In the genomic region with DNA sequence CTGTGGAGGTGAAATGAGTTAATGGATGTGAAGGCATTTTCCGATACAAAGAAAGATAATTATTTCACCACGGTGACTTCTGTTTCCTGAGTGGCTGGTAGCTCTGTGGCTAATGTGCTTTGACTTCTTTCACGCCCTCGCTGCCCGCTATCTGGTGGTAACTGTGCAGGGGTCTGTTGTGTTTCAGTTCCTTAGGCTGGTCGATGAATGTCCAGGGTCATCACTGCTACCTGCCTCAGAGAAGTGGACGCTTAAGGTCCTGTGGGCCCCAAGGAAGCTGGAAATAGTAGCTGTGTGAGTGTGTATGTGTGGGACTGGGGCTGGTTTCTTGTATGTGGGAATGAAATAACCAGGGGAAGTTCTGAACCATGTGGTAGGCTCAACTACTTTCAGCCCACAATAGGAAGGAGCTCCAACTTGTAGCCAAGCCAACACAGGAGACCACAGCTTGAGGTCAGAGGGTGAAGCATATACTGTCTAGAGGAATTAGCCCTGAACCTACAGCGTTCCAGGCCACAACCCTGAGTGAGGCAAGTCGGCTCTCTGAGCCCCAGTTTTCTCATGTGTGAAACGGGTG, we compare ENCODE assay signal across 12 cellular contexts. TPM values are rescaled to one million over a fixed set of nuclear protein-coding genes. Genes with fewer than 3 reads are reported as not detected.
A peak's percentile ranks its signal among the peaks of the same experiment; 100 is the strongest.
DNase-seq lines count a peak whose midpoint lies in the region; ATAC-seq and TF ChIP-seq lines count a peak whose summit lies in the region.
"Had no signal": no experiment of that assay in that cellular context is flagged by ENCODE, and none has a peak within 500 bp of the region (broad histone marks: within the 10 kb centered on the region; RNA-seq: fewer than 3 reads in every experiment).

No MANE protein-coding gene starts in this region.

- H3K79me2 ChIP-seq in PC-3 (ENCODE audit: low read length), result no peaks in the 10 kb centered on the region
- H3K79me2 ChIP-seq: hepatocyte had no signal

- no peaks in the 10 kb centered on the region for H3K36me3 ChIP-seq in PC-3 (ENCODE audit: low read depth, low read length)
- H3K36me3 ChIP-seq: BE2C had no signal

- no peak overlapping the region for H2AFZ ChIP-seq in PC-3 (ENCODE audit: low read length)
- H2AFZ ChIP-seq: hepatocyte, PC-9 had no signal

- POLR2A ChIA-PET in PC-3 (lab: Charles Lee; ENCODE audit: unreplicated experiment), result no interaction called here

- intact Hi-C loops in left cardiac atrium (cut with DNase I) (no loop called here), left ventricle myocardium superior (cut with micrococcal nuclease) (no loop called here), PC-3 (cut with micrococcal nuclease) (no loop called here)

- TF ChIP-seq CTCF in PC-3 (conservative IDR thresholded peaks at IDR 0.05; ENCODE audit: low read depth, low read length), result no peak

- CTCF ChIA-PET in PC-3 (lab: Charles Lee), result no interaction called here

- H3K9me3 ChIP-seq in PC-3 (ENCODE audit: low read length), result no peaks in the 10 kb centered on the region
- H3K9me3 ChIP-seq: BE2C had no signal

- no peak overlapping the region for H3K9ac ChIP-seq in PC-3 (ENCODE audit: low read length)

- H3K4me3 Mint-ChIP-seq in activated naive CD8-positive, alpha-beta T cell treated with anti-CD3 and anti-CD28 coated beads, Interleukin-2, amount 50 U/mL, for 24 hours, result peak overlapping the region; percentile 12
- peak overlapping the region; percentile 65 to 77 for H3K4me3 Mint-ChIP-seq in stimulated activated naive CD8-positive, alpha-beta T cell treated with anti-CD3 and anti-CD28 coated beads, Interleukin-15, amount 100 ng/mL, for 72 hours

- no peaks in the 10 kb centered on the region for H3K27me3 ChIP-seq in PC-3 (ENCODE audit: low read length)
- H3K27me3 ChIP-seq: BE2C, hepatocyte had no signal

- H3K4me1 ChIP-seq in PC-3 (ENCODE audit: insufficient read depth, low read length), result no peaks in the 10 kb centered on the region
- H3K4me1 ChIP-seq: BE2C had no signal

- H3K27ac Mint-ChIP-seq in activated naive CD8-positive, alpha-beta T cell treated with anti-CD3 and anti-CD28 coated beads, Interleukin-2, amount 50 U/mL, for 24 hours, result peak overlapping the region; percentile 85
- peak overlapping the region; percentile 86 to 93 for H3K27ac Mint-ChIP-seq in stimulated activated naive CD8-positive, alpha-beta T cell treated with anti-CD3 and anti-CD28 coated beads, Interleukin-15, amount 100 ng/mL, for 72 hours

- DNase-seq in left cardiac atrium (no peak), left ventricle myocardium superior (no peak), NOMO-1 (lab: John Stamatoyannopoulos, UW; ENCODE audit: unreplicated experiment in 2 of 2) (peak; percentile 47 to 79), PC-3 (no peak), T-helper 9 cell (no peak)
- peak; percentile 47 for DNase-seq in activated naive CD8-positive, alpha-beta T cell treated with anti-CD3 and anti-CD28 coated beads, Interleukin-2, amount 50 U/mL, for 24 hours
- DNase-seq in stimulated activated naive CD8-positive, alpha-beta T cell treated with anti-CD3 and anti-CD28 coated beads, Interleukin-15, amount 100 ng/mL, for 72 hours, result peak; percentile 44 to 81
- DNase-seq: BE2C, dermis blood vessel endothelial cell, PC-9 had no signal

- H3K4me3 ChIP-seq in PC-3 (ENCODE audit: low read length), result no peak overlapping the region
- H3K4me3 ChIP-seq: hepatocyte, PC-9 had no signal

- H3K4me1 Mint-ChIP-seq in activated naive CD8-positive, alpha-beta T cell treated with anti-CD3 and anti-CD28 coated beads, Interleukin-2, amount 50 U/mL, for 24 hours, result peaks cover 83% of the 10 kb centered on the region
- peaks cover 88% of the 10 kb centered on the region for H3K4me1 Mint-ChIP-seq in stimulated activated naive CD8-positive, alpha-beta T cell treated with anti-CD3 and anti-CD28 coated beads, Interleukin-15, amount 100 ng/mL, for 72 hours

- H3K9me2 ChIP-seq in PC-3 (replicated peaks; ENCODE audit: low read length), result no peaks in the 10 kb centered on the region

- no peaks in the 10 kb centered on the region for H4K20me1 ChIP-seq in PC-3 (ENCODE audit: low read length)

- no TSS peak for BruUV-seq in PC-3 (replicated peaks; lab: Mats Ljungman, UMichigan)

- no peaks in the 10 kb centered on the region for H3K9me3 Mint-ChIP-seq in activated naive CD8-positive, alpha-beta T cell treated with anti-CD3 and anti-CD28 coated beads, Interleukin-2, amount 50 U/mL, for 24 hours
- H3K9me3 Mint-ChIP-seq in stimulated activated naive CD8-positive, alpha-beta T cell treated with anti-CD3 and anti-CD28 coated beads, Interleukin-15, amount 100 ng/mL, for 72 hours, result peaks cover 4 to 7% of the 10 kb centered on the region in 2 donors

- no peaks in the 10 kb centered on the region for H3K36me3 Mint-ChIP-seq in activated naive CD8-positive, alpha-beta T cell treated with anti-CD3 and anti-CD28 coated beads, Interleukin-2, amount 50 U/mL, for 24 hours (ENCODE audit: low read depth)

- H3K4me2 ChIP-seq in PC-3 (ENCODE audit: low read length), result no peak overlapping the region
- H3K4me2 ChIP-seq: hepatocyte, PC-9 had no signal

- no peaks in the 10 kb centered on the region for H3F3A ChIP-seq in PC-3 (ENCODE audit: low read length, unreplicated experiment)

- ATAC-seq in left cardiac atrium (peak; percentile 41 to 43), left ventricle myocardium superior (no peak), HG03139 (IDR thresholded peaks at IDR 0.05; ENCODE audit: unreplicated experiment) (no peak), PC-3 (no peak)
- peak; percentile 75 for ATAC-seq in activated naive CD8-positive, alpha-beta T cell treated with anti-CD3 and anti-CD28 coated beads, Interleukin-2, amount 50 U/mL, for 24 hours
- ATAC-seq in stimulated activated naive CD8-positive, alpha-beta T cell treated with anti-CD3 and anti-CD28 coated beads, Interleukin-15, amount 100 ng/mL, for 72 hours, result peak; percentile 86

- H3K27me3 Mint-ChIP-seq in activated naive CD8-positive, alpha-beta T cell treated with anti-CD3 and anti-CD28 coated beads, Interleukin-2, amount 50 U/mL, for 24 hours, result no peaks in the 10 kb centered on the region
- no peaks in the 10 kb centered on the region for H3K27me3 Mint-ChIP-seq in stimulated activated naive CD8-positive, alpha-beta T cell treated with anti-CD3 and anti-CD28 coated beads, Interleukin-15, amount 100 ng/mL, for 72 hours

- no peak overlapping the region for H3K27ac ChIP-seq in PC-3 (ENCODE audit: low read length)
- H3K27ac ChIP-seq: hepatocyte, PC-9 had no signal

RNA-seq across cellular contexts. Expression of a gene that starts 15.9 kb away (rescaled TPM):
- 1 to 10 TPM; 1.7 to 8.6 TPM for total RNA-seq in left cardiac atrium
- 4.2 TPM for total RNA-seq in left ventricle myocardium superior
- total RNA-seq in PC-3 (2014; rRNA removed), result not detected in 2 replicates
- total RNA-seq: PC-9 had no signal

RNA-seq across cellular contexts. Expression of a gene that starts 27.4 kb away (rescaled TPM):
- not detected for total RNA-seq in left cardiac atrium
- not detected for total RNA-seq in left ventricle myocardium superior
- not detected in 2 replicates for total RNA-seq in PC-3 (2014; rRNA removed)
- total RNA-seq: dermis blood vessel endothelial cell, hepatocyte, PC-9 had no signal

RNA-seq across cellular contexts. Expression of a gene that starts 34.5 kb away (rescaled TPM):
- total RNA-seq in left cardiac atrium (not detected), left ventricle myocardium superior (not detected), PC-3 (2014; rRNA removed) (2.0 and 2.6 TPM in 2 replicates)

RNA-seq across cellular contexts. Expression of a gene that starts 47.4 kb away (rescaled TPM):
- total RNA-seq in left cardiac atrium (not detected), left ventricle myocardium superior (not detected), PC-3 (2014; rRNA removed) (not detected in 2 replicates)
- total RNA-seq: dermis blood vessel endothelial cell, hepatocyte, PC-9 had no signal

Comparison
In these comparisons a context has a peak if more than half of its experiments do, and no peak if none do; other contexts are left out.
1. ATAC-seq: peak in left cardiac atrium (2 of 2), activated naive CD8-positive, alpha-beta T cell treated with anti-CD3 and anti-CD28 coated beads, Interleukin-2, amount 50 U/mL, for 24 hours (single experiment) and stimulated activated naive CD8-positive, alpha-beta T cell treated with anti-CD3 and anti-CD28 coated beads, Interleukin-15, amount 100 ng/mL, for 72 hours (single experiment); none in left ventricle myocardium superior (single experiment), HG03139 (single experiment) and PC-3 (single experiment).
2. DNase-seq: peak in NOMO-1 (2 of 2), activated naive CD8-positive, alpha-beta T cell treated with anti-CD3 and anti-CD28 coated beads, Interleukin-2, amount 50 U/mL, for 24 hours (single experiment) and stimulated activated naive CD8-positive, alpha-beta T cell treated with anti-CD3 and anti-CD28 coated beads, Interleukin-15, amount 100 ng/mL, for 72 hours (2 of 2); none in left cardiac atrium (single experiment), left ventricle myocardium superior (single experiment), PC-3 (single experiment) and T-helper 9 cell (single experiment).